ENCODE assay signal across 11 cellular contexts in the genomic region with DNA sequence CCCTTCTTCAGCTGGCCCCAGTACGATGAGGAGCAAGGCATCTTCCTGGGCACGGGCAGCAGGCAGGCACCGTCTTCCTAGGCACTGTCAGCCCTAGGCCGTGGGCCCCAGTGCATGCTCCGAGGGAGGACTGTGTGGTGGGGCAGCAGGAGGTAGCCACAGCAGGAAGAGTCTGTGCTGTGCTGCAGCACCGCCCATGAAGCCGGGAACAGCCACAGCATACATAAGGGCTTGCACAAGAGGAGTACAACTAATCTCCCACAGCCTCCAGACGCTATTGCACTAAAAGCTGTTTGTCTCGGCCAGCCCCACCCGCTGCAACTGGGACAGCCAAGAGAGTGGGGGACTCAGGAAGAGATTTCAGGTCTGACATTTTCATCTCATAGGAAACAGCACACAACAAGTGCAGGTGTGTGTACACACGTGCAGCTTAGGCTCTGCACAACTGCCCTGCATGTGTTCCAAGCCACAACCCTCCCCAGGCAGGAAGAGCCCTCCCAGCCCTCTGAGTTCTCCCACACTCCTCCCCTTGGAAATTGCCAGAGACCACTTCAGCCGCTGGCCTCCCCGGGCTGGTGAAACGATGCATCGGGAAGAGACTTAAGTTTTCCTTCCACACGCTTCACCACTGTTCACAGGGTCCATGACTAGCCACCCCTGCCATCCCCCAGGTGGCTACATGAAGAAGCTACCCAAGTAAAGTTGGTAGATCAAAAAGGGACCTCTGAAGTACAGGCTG.
DNase-seq lines count a peak whose midpoint lies in the region; TF ChIP-seq lines count a peak whose summit lies in the region.
"Had no signal": no experiment of that assay in that cellular context is flagged by ENCODE, and none has a peak within 500 bp of the region (broad histone marks: within the 10 kb centered on the region; RNA-seq: fewer than 3 reads in every experiment).

No MANE protein-coding gene starts in this region.

- TF ChIP-seq CTCF in breast epithelium (IDR thresholded peaks at IDR 0.05), result no peak

- no peak overlapping the region for H3K9ac ChIP-seq in subcutaneous abdominal adipose tissue (ENCODE audit: low read length in 5 of 5)

- no peak for TF ChIP-seq POLR2A in breast epithelium (IDR thresholded peaks at IDR 0.05)

- H3K9me3 ChIP-seq in breast epithelium, result no peaks in the 10 kb centered on the region
- no peaks in the 10 kb centered on the region for H3K9me3 ChIP-seq in subcutaneous abdominal adipose tissue (ENCODE audit: control insufficient read depth in 5 of 5, low read length in 5 of 5)

- peak overlapping the region; percentile 45 to 84 for H3K27ac ChIP-seq in breast epithelium
- no peak overlapping the region for H3K27ac ChIP-seq in subcutaneous abdominal adipose tissue (ENCODE audit: low read depth, low read length)
- H3K27ac ChIP-seq: epithelial cell of prostate had no signal

- intact Hi-C loops in breast epithelium (cut with DNase I; ENCODE audit: low total_unique reads), result no loop called here

- DNase-seq in MV-4-11 (lab: John Stamatoyannopoulos, UW), result peak; percentile 92
- no peak for DNase-seq in breast epithelium (ENCODE audit: low spot score in 2 of 2)
- peak; percentile 56 for DNase-seq in islet precursor cell
- no peak for DNase-seq in effector CD8-positive, alpha-beta T cell (lab: John Stamatoyannopoulos, UW)
- no peak for DNase-seq in NCI-H748 treated with DMSO at 0.1 percent for 48 hours (lab: John Stamatoyannopoulos, UW)
- no peak for DNase-seq in middle frontal gyrus (ENCODE audit: extremely low spot score, low spot score)
- no peak for DNase-seq in OCI-M2 (lab: John Stamatoyannopoulos, UW; ENCODE audit: unreplicated experiment)
- DNase-seq: DMS79 treated with DMSO at 0.1 percent for 48 hours, NCI-H1048 had no signal

- H3K4me1 ChIP-seq in breast epithelium (peaks cover 0 to 4% of the 10 kb centered on the region in 2 donors), subcutaneous abdominal adipose tissue (ENCODE audit: control insufficient read depth in 5 of 5, insufficient read depth in 5 of 5, low read length in 5 of 5) (peaks cover 14 to 39% (median 32%) of the 10 kb centered on the region in 5 donors)

- H3K27me3 ChIP-seq in breast epithelium (no peaks in the 10 kb centered on the region), subcutaneous abdominal adipose tissue (ENCODE audit: control insufficient read depth in 5 of 5, insufficient read depth in 4 of 5, low read length in 5 of 5) (no peaks in the 10 kb centered on the region)

- H3K36me3 ChIP-seq in breast epithelium (no peaks in the 10 kb centered on the region), subcutaneous abdominal adipose tissue (ENCODE audit: control insufficient read depth in 5 of 5, insufficient read depth in 5 of 5, low read length in 5 of 5) (peaks cover 0 to 2% (median 0%) of the 10 kb centered on the region in 5 donors)

- H3K4me3 ChIP-seq in breast epithelium (peak overlapping the region in 2 of 3 donors; percentile 8 to 32), subcutaneous abdominal adipose tissue (ENCODE audit: low read depth in 1 of 5, low read length in 5 of 5) (peak overlapping the region in 4 of 5 donors; percentile 12 to 17 (median 16))

Comparison
In these comparisons a context has a peak if more than half of its experiments do, and no peak if none do; other contexts are left out.
1. DNase-seq: peak in MV-4-11 (single experiment) and islet precursor cell (single experiment); none in breast epithelium (0 of 2), effector CD8-positive, alpha-beta T cell (single experiment), NCI-H748 treated with DMSO at 0.1 percent for 48 hours (single experiment), middle frontal gyrus (single experiment) and OCI-M2 (single experiment).